In genomic region chr1:156113263-156114004, GRCh38 we compare ENCODE assay signal across 1 cellular context.
TF ChIP-seq lines count a peak whose summit lies in the region.

No MANE protein-coding gene starts in this region.

TF ChIP-seq in endothelial cell of umbilical vein, 7 proteins besides CTCF, POLR2A, EP300 and RAD21:
- TF ChIP-seq MYC (IDR thresholded peaks at IDR 0.05; ENCODE audit: low read depth, low read length) (no peak), POLR2AphosphoS5 (IDR thresholded peaks at IDR 0.05; ENCODE audit: insufficient read depth, low read depth, low read length) (no peak), MAX (IDR thresholded peaks at IDR 0.05; ENCODE audit: insufficient read depth, insufficient read length) (no peak), EZH2 (IDR thresholded peaks at IDR 0.05; ENCODE audit: borderline replicate concordance, low read depth, low read length, severe bottlenecking) (no peak), JUN (IDR thresholded peaks at IDR 0.05; ENCODE audit: borderline replicate concordance, insufficient read depth, insufficient read length, low read depth) (no peak), FOS (IDR thresholded peaks at IDR 0.05; ENCODE audit: borderline replicate concordance, insufficient read depth, low read length) (no peak), GATA2 (IDR thresholded peaks at IDR 0.05; ENCODE audit: insufficient read depth, insufficient read length, low read depth, low read length) (no peak)
TF ChIP-seq in endothelial cell of umbilical vein: peak in this region for 0.
